ENCODE assay signal across 13 cellular contexts in the genomic region with DNA sequence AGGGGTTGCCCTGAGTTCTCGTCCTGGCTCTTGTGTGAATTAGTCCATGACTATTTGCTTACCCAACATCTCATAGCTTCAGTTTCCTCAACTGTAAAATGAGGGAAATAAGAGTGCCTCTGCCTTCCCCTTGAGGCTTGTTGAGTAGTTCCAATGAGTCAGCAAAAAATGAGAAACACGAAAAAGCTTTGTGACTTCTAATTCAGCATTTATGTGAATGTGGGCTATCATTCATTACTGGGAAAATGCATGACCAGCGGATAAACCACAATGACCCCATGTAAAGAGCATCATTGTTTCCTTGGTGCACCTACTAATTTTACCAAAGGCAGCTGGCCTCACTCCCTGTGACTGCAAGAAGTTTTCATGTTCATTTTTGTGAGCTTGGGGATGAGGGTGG.
"Had no signal": no experiment of that assay in that cellular context is flagged by ENCODE, and none has a peak within 500 bp of the region (broad histone marks: within the 10 kb centered on the region; RNA-seq: fewer than 3 reads in every experiment).

No MANE protein-coding gene starts in this region.

- ATAC-seq: pancreas had no signal

- H3K79me2 ChIP-seq: hepatocyte had no signal

- H3K9me3 Mint-ChIP-seq: neural progenitor cell had no signal

- H3K36me3 Mint-ChIP-seq: activated naive CD8-positive, alpha-beta T cell; neural progenitor cell had no signal

- H3K4me3 ChIP-seq: hepatocyte, neural progenitor cell, pancreas, right atrium auricular region, smooth muscle cell, tibial artery had no signal

- DNase-seq: activated CD4-positive, alpha-beta T cell treated with anti-CD3 and anti-CD28 coated beads, Interleukin-2, amount 50 U/mL, for 4 hours; activated CD4-positive, CD25-positive, alpha-beta regulatory T cell treated with anti-CD3 and anti-CD28 coated beads, Interleukin-2, amount 50 U/mL, for 72 hours; activated effector memory CD4-positive, alpha-beta T cell treated with anti-CD3 and anti-CD28 coated beads, Interleukin-2, amount 50 U/mL, for 16 hours; activated T-cell treated with anti-CD3 and anti-CD28 coated beads, Interleukin-2, amount 50 U/mL, for 24 hours; kidney glomerular epithelial cell; pancreas; tibial artery had no signal

- H2AFZ ChIP-seq: hepatocyte, neural progenitor cell had no signal

- H3K9ac ChIP-seq: neural progenitor cell had no signal

- H3K9me3 ChIP-seq: pancreas, right atrium auricular region, tibial artery had no signal

- H3K4me1 Mint-ChIP-seq: neural progenitor cell had no signal

- H3K27ac ChIP-seq: hepatocyte, neural progenitor cell, pancreas, right atrium auricular region, tibial artery had no signal

- H3K27me3 ChIP-seq: hepatocyte, neural progenitor cell, right atrium auricular region, tibial artery had no signal

- H3K36me3 ChIP-seq: neural progenitor cell, pancreas, right atrium auricular region, tibial artery had no signal

- H3K27me3 Mint-ChIP-seq: activated T-cell treated with anti-CD3 and anti-CD28 coated beads, Interleukin-2, amount 50 U/mL, for 24 hours had no signal

- FAIRE-seq: colon, pancreas had no signal

- H3K4me2 ChIP-seq: hepatocyte, neural progenitor cell, smooth muscle cell had no signal

- H3K27ac Mint-ChIP-seq: activated naive CD8-positive, alpha-beta T cell; activated T-cell treated with anti-CD3 and anti-CD28 coated beads, Interleukin-2, amount 50 U/mL, for 24 hours; neural progenitor cell had no signal

- H3K4me1 ChIP-seq: neural progenitor cell, pancreas, right atrium auricular region had no signal

- H3K4me3 Mint-ChIP-seq: activated naive CD8-positive, alpha-beta T cell; activated T-cell treated with anti-CD3 and anti-CD28 coated beads, Interleukin-2, amount 50 U/mL, for 24 hours; neural progenitor cell had no signal
